Comparison of ENCODE assay signal across 2 cellular contexts in the genomic region with DNA sequence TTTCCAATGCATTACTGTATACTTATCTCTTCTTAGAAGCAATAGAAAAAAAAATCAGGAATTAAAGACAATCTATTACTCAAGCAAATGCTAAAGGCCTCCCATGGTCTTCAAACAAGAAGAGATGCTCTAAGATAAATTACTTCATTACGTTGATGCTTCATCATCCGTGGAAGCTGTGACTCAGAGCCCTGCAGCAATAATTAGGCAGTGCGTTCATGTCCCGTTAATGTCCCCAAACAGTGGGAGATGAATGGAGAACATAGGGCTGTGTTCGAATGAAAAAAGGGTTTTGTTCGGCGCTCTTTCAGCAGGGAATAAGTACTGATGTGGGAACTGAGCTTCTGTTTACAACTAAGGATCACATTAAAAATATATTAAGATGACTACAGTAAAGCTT.
TF ChIP-seq lines count a peak whose summit lies in the region.

No MANE protein-coding gene starts in this region.

TF ChIP-seq in HEK293T, 16 proteins besides CTCF, POLR2A, EP300 and RAD21 (continued from another document):
- TF ChIP-seq LEF1 (IDR thresholded peaks at IDR 0.05; ENCODE audit: borderline replicate concordance) (no peak), HDGF (IDR thresholded peaks at IDR 0.05; ENCODE audit: borderline replicate concordance) (no peak), CTBP1 (IDR thresholded peaks at IDR 0.05; ENCODE audit: borderline replicate concordance) (no peak)

TF ChIP-seq in K562, 482 proteins besides CTCF, POLR2A, EP300 and RAD21 (continued from another document):
- TF ChIP-seq ATF3 (IDR thresholded peaks at IDR 0.05): peak; percentile 58; the same call in 1 of the 2 replicates
- TF ChIP-seq ATF3 (CRISPR knock-in tag; conservative IDR thresholded peaks at IDR 0.05): no peak
- TF ChIP-seq SMARCC2 (IDR thresholded peaks at IDR 0.05; ENCODE audit: low read depth): no peak
- TF ChIP-seq MAZ (CRISPR knock-in tag; conservative IDR thresholded peaks at IDR 0.05 in 1 of 2, IDR thresholded peaks at IDR 0.05 in 1 of 2): no peak
- peak; percentile 29 for TF ChIP-seq DACH1 (IDR thresholded peaks at IDR 0.05; ENCODE audit: partially characterized antibody)
- no peak for TF ChIP-seq ZNF707 (CRISPR knock-in tag; conservative IDR thresholded peaks at IDR 0.05)
- no peak for TF ChIP-seq NFIC (IDR thresholded peaks at IDR 0.05)
- no peak for TF ChIP-seq YY1 (IDR thresholded peaks at IDR 0.05; ENCODE audit: borderline replicate concordance in 1 of 3, control insufficient read depth in 1 of 3, extremely low read depth in 1 of 3, insufficient read depth in 3 of 3, insufficient read length in 1 of 3, insufficient replicate concordance in 2 of 3, low read depth in 1 of 3, low read length in 2 of 3)
- no peak for TF ChIP-seq CBX2 (IDR thresholded peaks at IDR 0.05; ENCODE audit: insufficient read depth, low read length, poor library complexity, severe bottlenecking)
